Comparison of ENCODE assay signal across 18 cellular contexts in genomic region chr5:170112876-170113516, GRCh38. TPM values are rescaled to one million over a fixed set of nuclear protein-coding genes. Genes with fewer than 3 reads are reported as not detected.
"Had no signal": no experiment of that assay in that cellular context is flagged by ENCODE, and none has a peak within 500 bp of the region (broad histone marks: within the 10 kb centered on the region; RNA-seq: fewer than 3 reads in every experiment).

No MANE protein-coding gene starts in this region.

- H3K36me3 ChIP-seq: breast epithelium, heart right ventricle, thyroid gland had no signal

- H3K27me3 ChIP-seq: breast epithelium, heart right ventricle, thyroid gland had no signal

- H3K9me3 ChIP-seq: breast epithelium, thyroid gland had no signal

- DNase-seq: activated gamma-delta T cell treated with Interleukin-2 at 50 U/mL for 16 hours; activated naive CD8-positive, alpha-beta T cell treated with anti-CD3 and anti-CD28 coated beads, Interleukin-2, amount 10 ng/mL, durations not matched to agents 7 days and 5 days; activated T-cell treated with anti-CD3 and anti-CD28 coated beads, Interleukin-2, amount 50 U/mL, for 72 hours; aorta; foreskin melanocyte; heart right ventricle; posterior cingulate gyrus; right cardiac atrium; small intestine; thyroid gland had no signal

- H3K4me1 ChIP-seq: breast epithelium, heart right ventricle, thyroid gland had no signal

- H3K4me3 ChIP-seq: breast epithelium, heart right ventricle, thyroid gland had no signal

- H3K27ac ChIP-seq: thyroid gland had no signal

- ATAC-seq: activated CD4-positive, CD25-positive, alpha-beta regulatory T cell treated with anti-CD3 and anti-CD28 coated beads, Interleukin-2, amount 50 U/mL, for 24 hours; activated T-cell treated with anti-CD3 and anti-CD28 coated beads, Interleukin-2, amount 50 U/mL, for 72 hours; heart right ventricle; right cardiac atrium; stimulated activated effector memory CD8-positive, alpha-beta T cell treated with anti-CD3 and anti-CD28 coated beads, Interleukin-12 subunit alpha, Interleukin-12 subunit beta, amount 100 ng/mL, for 72 hours had no signal

RNA-seq across cellular contexts. Expression of gene FOXI1, which starts 7.3 kb away (rescaled TPM):
- total RNA-seq: activated naive CD8-positive, alpha-beta T cell treated with anti-CD3 and anti-CD28 coated beads, Interleukin-2, amount 10 ng/mL, durations not matched to agents 7 days and 5 days; activated T-cell treated with anti-CD3 and anti-CD28 coated beads, Interleukin-2, amount 50 U/mL, for 72 hours; aorta; chondrocyte; endothelial cell of umbilical vein; heart right ventricle; kidney epithelial cell; liver; mesenteric fat pad; right cardiac atrium; thyroid gland had no signal
